34 cellular contexts compared by ENCODE assay signal in the genomic region with DNA sequence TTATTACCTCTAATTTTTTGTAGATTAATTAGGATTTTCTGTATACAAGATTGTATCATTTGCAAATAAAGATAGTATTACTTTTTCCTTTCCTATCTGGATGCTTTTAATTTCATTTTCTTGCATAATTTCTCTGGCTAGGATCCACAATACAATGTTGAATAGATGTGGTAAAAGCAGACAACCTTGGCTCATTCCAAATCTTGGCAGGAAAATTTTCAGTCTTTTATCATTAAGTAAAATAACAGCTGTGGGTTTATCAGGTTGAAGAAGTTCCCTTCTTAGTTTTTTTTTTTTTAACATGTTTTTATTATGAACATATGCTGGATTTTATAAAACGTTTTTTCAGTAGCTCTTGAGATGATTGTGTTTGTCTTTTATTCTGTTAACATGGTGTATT.
"Had no signal": no experiment of that assay in that cellular context is flagged by ENCODE, and none has a peak within 500 bp of the region (broad histone marks: within the 10 kb centered on the region; RNA-seq: fewer than 3 reads in every experiment).

No MANE protein-coding gene starts in this region.

- DNase-seq: Karpas-422, Kasumi-1, KBM-7, KG1, MG63, MM.1S, MV-4-11, NCI-H1048, NCI-H1092, NCI-H1092 treated with DMSO at 0.1 percent for 48 hours, NCI-H1105, NCI-H1105 treated with DMSO at 0.1 percent for 48 hours, NCI-H1417, NCI-H1417 treated with DMSO at 0.1 percent for 48 hours, NCI-H1436, NCI-H1436 treated with DMSO at 0.1 percent for 48 hours, NCI-H146, NCI-H1694, NCI-H1694 treated with DMSO at 0.1 percent for 48 hours, NCI-H187, NCI-H187 treated with DMSO at 0.1 percent for 48 hours, NCI-H1930, NCI-H2029, NCI-H2029 treated with DMSO at 0.1 percent for 48 hours, NCI-H2081, NCI-H2081 treated with DMSO at 0.1 percent for 48 hours, NCI-H2107, NCI-H2227 treated with DMSO at 0.1 percent for 48 hours, NCI-H226, NCI-H345, NCI-H446, NCI-H446 treated with DMSO at 0.1 percent for 48 hours, NCI-H510A had no signal

- H3K36me3 ChIP-seq: MG63 had no signal

- H3K9me3 ChIP-seq: MG63 had no signal

- H3K27ac ChIP-seq: KMS-11 had no signal

- H3K27me3 ChIP-seq: MG63 had no signal

- H3K4me3 ChIP-seq: MG63 had no signal
